In the genomic region with DNA sequence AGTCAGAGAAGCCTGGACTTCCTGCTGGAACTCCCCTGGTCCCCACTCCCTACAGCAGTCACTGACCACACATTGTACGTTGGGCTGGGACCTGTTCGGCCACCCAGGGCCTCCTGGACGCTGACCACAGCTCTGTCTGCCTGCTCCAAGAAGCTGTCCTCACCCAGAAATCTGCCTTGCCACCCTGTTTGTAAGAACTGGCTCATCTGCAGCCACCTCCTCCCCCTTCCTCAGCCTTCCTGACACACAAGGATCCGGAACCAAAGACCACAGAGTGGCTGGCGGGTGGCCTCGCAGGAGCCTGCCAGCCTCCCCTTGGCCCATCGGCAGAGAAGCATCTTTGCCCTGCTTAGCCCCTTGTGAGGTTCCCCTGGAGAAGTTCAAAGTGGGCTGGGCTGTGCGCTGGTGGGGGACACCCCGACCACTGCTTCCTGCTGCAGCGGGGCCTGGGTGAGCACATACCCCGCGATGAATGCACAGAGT, we compare ENCODE assay signal across 21 cellular contexts.
DNase-seq lines count a peak whose midpoint lies in the region; ATAC-seq and TF ChIP-seq lines count a peak whose summit lies in the region.
"Had no signal": no experiment of that assay in that cellular context is flagged by ENCODE, and none has a peak within 500 bp of the region (broad histone marks: within the 10 kb centered on the region; RNA-seq: fewer than 3 reads in every experiment).

No MANE protein-coding gene starts in this region.

- no peaks in the 10 kb centered on the region for H3K79me1 ChIP-seq in H9 (ENCODE audit: insufficient read depth, low read depth, low read length, poor library complexity, severe bottlenecking)

- no peak overlapping the region for H3K23ac ChIP-seq in H9 (ENCODE audit: insufficient read length, low read depth, low read length)

- H3K36me3 Mint-ChIP-seq in H9 (ENCODE audit: insufficient read depth in 1 of 3, low read depth in 3 of 3) (peaks cover 0 to 3% (median 0%) of the 10 kb centered on the region in 3 experiments; a peak in 2 of 7 replicates), natural killer cell (no peaks in the 10 kb centered on the region)
- H3K36me3 Mint-ChIP-seq in activated CD8-positive, alpha-beta T cell treated with anti-CD3 and anti-CD28 coated beads, Interleukin-2, amount 10 ng/mL, durations not matched to agents 7 days and 5 days (ENCODE audit: low read depth), result no peaks in the 10 kb centered on the region

- no peak overlapping the region for H4K91ac ChIP-seq in H9 (ENCODE audit: insufficient read length, low read depth, low read length)

- H3K36me3 ChIP-seq in BLaER1, result peaks cover 8% of the 10 kb centered on the region

- H3K4me3 Mint-ChIP-seq in H9 (no peak overlapping the region; a peak in 1 of 5 replicates), natural killer cell (peak overlapping the region; percentile 68)
- peak overlapping the region; percentile 14 for H3K4me3 Mint-ChIP-seq in activated CD8-positive, alpha-beta T cell treated with anti-CD3 and anti-CD28 coated beads, Interleukin-2, amount 10 ng/mL, durations not matched to agents 7 days and 5 days
- H3K4me3 Mint-ChIP-seq: CD4-positive, alpha-beta T cell; T-helper 1 cell treated with Interleukin-12 subunit alpha and Interleukin-12 subunit beta and Interleukin-4 antibody, amounts not matched to agents 30 μg/mL and 1 μg/mL, for 36 hours had no signal

- H3K9me3 Mint-ChIP-seq in H9, result no peaks in the 10 kb centered on the region; a peak in 1 of 5 replicates
- H3K9me3 Mint-ChIP-seq in activated CD8-positive, alpha-beta T cell treated with anti-CD3 and anti-CD28 coated beads, Interleukin-2, amount 10 ng/mL, durations not matched to agents 7 days and 5 days (ENCODE audit: insufficient read depth), result no peaks in the 10 kb centered on the region
- no peaks in the 10 kb centered on the region for H3K9me3 Mint-ChIP-seq in natural killer cell
- H3K9me3 Mint-ChIP-seq: CD4-positive, alpha-beta T cell; T-helper 1 cell treated with Interleukin-12 subunit alpha and Interleukin-12 subunit beta and Interleukin-4 antibody, amounts not matched to agents 30 μg/mL and 1 μg/mL, for 36 hours had no signal

- peak overlapping the region; percentile 26; the same call in 1 of the 2 replicates for H3K4me3 ChIP-seq in BLaER1
- H3K4me3 ChIP-seq: MG63 had no signal

- H2BK20ac ChIP-seq in H9 (ENCODE audit: low read depth, low read length, poor library complexity, severe bottlenecking), result no peak overlapping the region

- no peaks in the 10 kb centered on the region for H3K27me3 ChIP-seq in BLaER1
- no peaks in the 10 kb centered on the region for H3K27me3 ChIP-seq in H9 (ENCODE audit: insufficient read depth, low read length)
- H3K27me3 ChIP-seq: MG63 had no signal

- H2AFZ ChIP-seq in H9 (ENCODE audit: low read length), result no peak overlapping the region

- peaks cover 14 to 30% of the 10 kb centered on the region in 2 experiments for H3K4me1 Mint-ChIP-seq in H9
- H3K4me1 Mint-ChIP-seq in activated CD8-positive, alpha-beta T cell treated with anti-CD3 and anti-CD28 coated beads, Interleukin-2, amount 10 ng/mL, durations not matched to agents 7 days and 5 days (ENCODE audit: low read depth), result peaks cover 13% of the 10 kb centered on the region
- H3K4me1 Mint-ChIP-seq in natural killer cell, result peaks cover 11% of the 10 kb centered on the region in 2 donors

- H2AK5ac ChIP-seq in H9 (ENCODE audit: insufficient read length, low read length), result no peak overlapping the region

- no peak overlapping the region for H3K4ac ChIP-seq in H9 (ENCODE audit: low read depth, low read length)

- peaks cover 63% of the 10 kb centered on the region for H3K4me1 ChIP-seq in BLaER1
- H3K4me1 ChIP-seq in H9 (ENCODE audit: insufficient read depth, low read length), result no peaks in the 10 kb centered on the region

- H2BK12ac ChIP-seq in H9 (ENCODE audit: insufficient read length, low read depth, low read length), result no peak overlapping the region

- no peak overlapping the region for H4K8ac ChIP-seq in H9 (replicated peaks; ENCODE audit: insufficient read length, low read depth, low read length)

- no peak overlapping the region for H2BK120ac ChIP-seq in H9 (ENCODE audit: low read depth, low read length, poor library complexity, severe bottlenecking)

- H3K27ac Mint-ChIP-seq in H9 (peak overlapping the region in 1 of 3 experiments; percentile 89; a peak in 2 of 7 replicates), natural killer cell (no peak overlapping the region)
- peak overlapping the region; percentile 71 for H3K27ac Mint-ChIP-seq in activated CD8-positive, alpha-beta T cell treated with anti-CD3 and anti-CD28 coated beads, Interleukin-2, amount 10 ng/mL, durations not matched to agents 7 days and 5 days
- H3K27ac Mint-ChIP-seq: CD4-positive, alpha-beta T cell; T-helper 1 cell treated with Interleukin-12 subunit alpha and Interleukin-12 subunit beta and Interleukin-4 antibody, amounts not matched to agents 30 μg/mL and 1 μg/mL, for 36 hours had no signal

- H3K9ac ChIP-seq in BLaER1, result peak overlapping the region; percentile 42
- H3K9ac ChIP-seq in H9 (ENCODE audit: extremely low read depth, insufficient read length, low read length), result no peak overlapping the region

- POLR2A ChIA-PET in activated CD8-positive, alpha-beta T cell treated with anti-CD3 and anti-CD28 coated beads, Interleukin-2, amount 10 ng/mL, durations not matched to agents 7 days and 5 days (lab: Charles Lee), result no interaction called here

- TF ChIP-seq CTCF in H9 (conservative IDR thresholded peaks at IDR 0.05) (no peak), natural killer cell (IDR thresholded peaks at IDR 0.05) (no peak)

- H3K18ac ChIP-seq in H9 (ENCODE audit: insufficient read length, low read depth, low read length), result no peak overlapping the region

- 0 out of 2 replicates have a peak, but pooled peaks cover 8% of the 10 kb centered on the region for H3K9me3 ChIP-seq in BLaER1
- no peaks in the 10 kb centered on the region for H3K9me3 ChIP-seq in H9 (ENCODE audit: control insufficient read depth, low read depth, low read length)
- H3K9me3 ChIP-seq: MG63 had no signal

- H3K56ac ChIP-seq in H9 (ENCODE audit: insufficient read length, low read depth, low read length), result no peak overlapping the region

- intact Hi-C loops in natural killer cell (cut with micrococcal nuclease) (no loop called here), left colon (cut with DNase I, micrococcal nuclease) (no loop called here)

- H4K5ac ChIP-seq in H9 (ENCODE audit: insufficient read length, low read depth, low read length), result no peak overlapping the region

- H2BK15ac ChIP-seq in H9 (ENCODE audit: low read depth, low read length), result no peak overlapping the region

- peak; percentile 44 for ATAC-seq in activated CD8-positive, alpha-beta T cell treated with anti-CD3 and anti-CD28 coated beads, Interleukin-2, amount 10 ng/mL, durations not matched to agents 7 days and 5 days
- ATAC-seq in natural killer cell (peak; percentile 29 to 72 (median 47)), left colon (no peak)
- no peak for ATAC-seq in activated CD4-positive, CD25-positive, alpha-beta regulatory T cell treated with anti-CD3 and anti-CD28 coated beads, Interleukin-2, amount 50 U/mL, for 24 hours
- ATAC-seq: HepG2, sciatic nerve had no signal

- H3K27me3 Mint-ChIP-seq in H9 (ENCODE audit: low read depth), result peaks cover 21% of the 10 kb centered on the region
- peaks cover 5% of the 10 kb centered on the region for H3K27me3 Mint-ChIP-seq in activated CD8-positive, alpha-beta T cell treated with anti-CD3 and anti-CD28 coated beads, Interleukin-2, amount 10 ng/mL, durations not matched to agents 7 days and 5 days (ENCODE audit: low read depth)
- H3K27me3 Mint-ChIP-seq in natural killer cell (ENCODE audit: low read depth in 2 of 2), result peaks cover 20 to 26% of the 10 kb centered on the region in 2 donors

- H3K14ac ChIP-seq in H9 (ENCODE audit: insufficient read depth, low read length), result no peak overlapping the region

- no peak overlapping the region for H2BK5ac ChIP-seq in H9 (ENCODE audit: insufficient read length, low read length)

- no peaks in the 10 kb centered on the region for H3K79me2 ChIP-seq in H9 (ENCODE audit: insufficient read depth, low read length)

- CTCF ChIA-PET in activated CD8-positive, alpha-beta T cell treated with anti-CD3 and anti-CD28 coated beads, Interleukin-2, amount 10 ng/mL, durations not matched to agents 7 days and 5 days (lab: Charles Lee), result interaction anchor here (1.7 kb wide), 1 partner anchor 104 kb away, joined by 8 read pairs; no protein-coding TSS in a partner anchor

- peak overlapping the region; percentile 83 for H3K4me2 ChIP-seq in BLaER1
- no peak overlapping the region for H3K4me2 ChIP-seq in H9 (ENCODE audit: insufficient read depth, insufficient read length, low read length)

- DNase-seq in H9 (peak; percentile 23), natural killer cell (no peak), SKM-1 treated with dmso at 0.1 percent for 144 hours (lab: John Stamatoyannopoulos, UW; ENCODE audit: unreplicated experiment) (no peak), T-helper 1 cell (no peak), left colon (no peak)
- DNase-seq in activated CD8-positive, alpha-beta T cell treated with anti-CD3 and anti-CD28 coated beads, Interleukin-2, amount 10 ng/mL, durations not matched to agents 7 days and 5 days, result no peak
- DNase-seq: activated CD4-positive, alpha-beta T cell treated with anti-CD3 and anti-CD28 coated beads, Interleukin-2, amount 50 U/mL, for 1 hour; activated naive CD4-positive, alpha-beta T cell treated with Interleukin-2 at 50 U/mL for 16 hours; CD4-positive, alpha-beta T cell; foreskin fibroblast; hippocampal formation; MG63; NCI-H1694; NCI-H748 treated with DMSO at 0.1 percent for 48 hours; SIG-M5; stimulated activated CD4-positive, alpha-beta T cell treated with anti-CD3 and anti-CD28 coated beads, Interleukin-15, amount 100 ng/mL, for 24 hours had no signal

- peak overlapping the region; percentile 48 for H3K27ac ChIP-seq in BLaER1
- no peak overlapping the region for H3K27ac ChIP-seq in H9 (ENCODE audit: insufficient read length, low read depth, low read length)

- H3K23me2 ChIP-seq in H9 (ENCODE audit: insufficient read length, low read depth, low read length, poor library complexity, severe bottlenecking), result no peaks in the 10 kb centered on the region

- H3T11ph ChIP-seq in H9 (ENCODE audit: low read length), result no peak overlapping the region

- H4K20me1 ChIP-seq in BLaER1 (no peaks in the 10 kb centered on the region), H9 (ENCODE audit: control insufficient read depth, insufficient read depth, insufficient read length) (no peaks in the 10 kb centered on the region)

- no CpG with 5 or more reads among the region's 12 CpGs for WGBS in H9 (ENCODE audit: extremely low coverage, insufficient read length, low lambda C conversion rate)

Comparison
In these comparisons a context has a peak if more than half of its experiments do, and no peak if none do; other contexts are left out.
1. H3K4me3 Mint-ChIP-seq: peak in activated CD8-positive, alpha-beta T cell treated with anti-CD3 and anti-CD28 coated beads, Interleukin-2, amount 10 ng/mL, durations not matched to agents 7 days and 5 days (single experiment) and natural killer cell (single experiment); none in H9 (0 of 2).
2. ATAC-seq: peak in activated CD8-positive, alpha-beta T cell treated with anti-CD3 and anti-CD28 coated beads, Interleukin-2, amount 10 ng/mL, durations not matched to agents 7 days and 5 days (single experiment) and natural killer cell (3 of 3); none in activated CD4-positive, CD25-positive, alpha-beta regulatory T cell treated with anti-CD3 and anti-CD28 coated beads, Interleukin-2, amount 50 U/mL, for 24 hours (0 of 2) and left colon (single experiment).